Comparison of ENCODE assay signal across 16 cellular contexts in genomic region chr15:66898656-66899402, GRCh38.
DNase-seq lines count a peak whose midpoint lies in the region; ATAC-seq and TF ChIP-seq lines count a peak whose summit lies in the region.
"Had no signal": no experiment of that assay in that cellular context is flagged by ENCODE, and none has a peak within 500 bp of the region (broad histone marks: within the 10 kb centered on the region; RNA-seq: fewer than 3 reads in every experiment).

No MANE protein-coding gene starts in this region.

- no peaks in the 10 kb centered on the region for H3F3A ChIP-seq in GM23338 (replicated peaks; ENCODE audit: low read depth)

- TF ChIP-seq CTCF in GM23338 (conservative IDR thresholded peaks at IDR 0.05; ENCODE audit: low read depth in 2 of 2) (no peak), RWPE2 (IDR thresholded peaks at IDR 0.05; ENCODE audit: poor library complexity, severe bottlenecking) (no peak), brain microvascular endothelial cell (IDR thresholded peaks at IDR 0.05; ENCODE audit: low read depth, low read length, missing control alignments) (no peak)

- H3K27ac Mint-ChIP-seq in GM23338: no peak overlapping the region

- no peaks in the 10 kb centered on the region for H3K4me1 ChIP-seq in GM23338 (ENCODE audit: insufficient read depth)
- H3K4me1 ChIP-seq in RWPE2 (ENCODE audit: insufficient read depth, poor library complexity, severe bottlenecking): peaks cover 7% of the 10 kb centered on the region

- peaks cover 5% of the 10 kb centered on the region for H3K27me3 Mint-ChIP-seq in GM23338 (ENCODE audit: insufficient read depth, low read depth, poor library complexity)

- H3K4me2 ChIP-seq in GM23338: no peak overlapping the region
- H3K4me2 ChIP-seq: PC-9 had no signal

- H4K20me1 ChIP-seq in GM23338 (replicated peaks; ENCODE audit: insufficient read depth): no peaks in the 10 kb centered on the region

- no peak overlapping the region for H3K27ac ChIP-seq in GM23338 (ENCODE audit: low read depth)
- no peak overlapping the region for H3K27ac ChIP-seq in RWPE2 (ENCODE audit: poor library complexity, severe bottlenecking)
- H3K27ac ChIP-seq in brain microvascular endothelial cell: no peak overlapping the region
- H3K27ac ChIP-seq: PC-9 had no signal

- H3K4me3 ChIP-seq in GM23338: no peak overlapping the region
- no peak overlapping the region for H3K4me3 ChIP-seq in RWPE2 (ENCODE audit: severe bottlenecking)
- H3K4me3 ChIP-seq in brain microvascular endothelial cell (ENCODE audit: low read depth, low read length): no peak overlapping the region
- H3K4me3 ChIP-seq: PC-9 had no signal

- H3K27me3 ChIP-seq in GM23338 (ENCODE audit: insufficient read depth): no peaks in the 10 kb centered on the region
- H3K27me3 ChIP-seq in RWPE2 (ENCODE audit: insufficient read depth, poor library complexity, severe bottlenecking): no peaks in the 10 kb centered on the region
- no peaks in the 10 kb centered on the region for H3K27me3 ChIP-seq in brain microvascular endothelial cell (replicated peaks)

- intact Hi-C loops in posterior vena cava (cut with DNase I): no loop called here

- no peaks in the 10 kb centered on the region for H3K36me3 ChIP-seq in GM23338 (ENCODE audit: insufficient read depth)
- H3K36me3 ChIP-seq in RWPE2 (ENCODE audit: low read depth): no peaks in the 10 kb centered on the region
- H3K36me3 ChIP-seq in brain microvascular endothelial cell (replicated peaks): no peaks in the 10 kb centered on the region

- H3K9me3 ChIP-seq in RWPE2 (ENCODE audit: severe bottlenecking): no peaks in the 10 kb centered on the region

- no peak overlapping the region for H3K4me3 Mint-ChIP-seq in GM23338
- H3K4me3 Mint-ChIP-seq: CD4-positive, CD25-positive, alpha-beta regulatory T cell had no signal

- 0 out of 2 replicates have a peak overlapping the region, but pooled peaks have one; percentile 23 for H2AFZ ChIP-seq in GM23338
- H2AFZ ChIP-seq: PC-9 had no signal

- in situ Hi-C loops in brain microvascular endothelial cell (cut with HindIII; ENCODE audit: low pct_ligation_motif_present, low sequenced_read_pairs): no loop called here

- peaks cover 16% of the 10 kb centered on the region for H3K4me1 Mint-ChIP-seq in GM23338

- H3K9me2 ChIP-seq in GM23338 (ENCODE audit: insufficient read depth): peaks cover 6% of the 10 kb centered on the region

- DNase-seq in GM23338 (ENCODE audit: low spot score) (peak; percentile 11), RWPE2 (ENCODE audit: low spot score) (peak; percentile 30), islet precursor cell (peak; percentile 76), posterior vena cava (ENCODE audit: low spot score) (peak; percentile 52), brain microvascular endothelial cell (no peak), Kasumi-1 (lab: John Stamatoyannopoulos, UW) (no peak)
- DNase-seq: Calu3; CD4-positive, CD25-positive, alpha-beta regulatory T cell; NCI-H1436; NCI-H2081 treated with DMSO at 0.1 percent for 48 hours; NCI-H524; NK-92 treated with Interleukin-12 subunit alpha and Interleukin-12 subunit beta, amount 100 ng/mL, for 24 hours; PC-9 had no signal

- H3K79me2 ChIP-seq in GM23338 (replicated peaks; ENCODE audit: insufficient read depth): no peaks in the 10 kb centered on the region

- peaks cover 2% of the 10 kb centered on the region; the same call in 1 of the 3 replicates for H3K9me3 Mint-ChIP-seq in GM23338

- no peaks in the 10 kb centered on the region; the same call in 2 of the 3 replicates for H3K36me3 Mint-ChIP-seq in GM23338 (ENCODE audit: low read depth)
- H3K36me3 Mint-ChIP-seq: CD4-positive, CD25-positive, alpha-beta regulatory T cell had no signal

- ATAC-seq in GM23338 (peak; percentile 44; the same call in 2 of the 3 replicates), RWPE2 (ENCODE audit: low read depth) (no peak), HG03378 (IDR thresholded peaks at IDR 0.05; ENCODE audit: unreplicated experiment) (no peak)
- ATAC-seq: Right ventricle myocardium inferior, SK-N-SH treated with all-trans-retinoic acid at 6 μM for 48 hours had no signal

TF ChIP-seq in GM23338, 12 proteins besides CTCF, POLR2A, EP300 and RAD21 (continues in another document):
- TF ChIP-seq STAT1 (IDR thresholded peaks at IDR 0.05; ENCODE audit: unreplicated experiment): no peak
- TF ChIP-seq EZH2 (IDR thresholded peaks at IDR 0.05; ENCODE audit: low read depth, unreplicated experiment): no peak
- no peak for TF ChIP-seq ETS1 (IDR thresholded peaks at IDR 0.05)
- TF ChIP-seq ZNF462 (CRISPR knock-in tag; IDR thresholded peaks at IDR 0.05): no peak
- no peak for TF ChIP-seq EZH2phosphoT487 (IDR thresholded peaks at IDR 0.05; ENCODE audit: unreplicated experiment)
- TF ChIP-seq CREB1 (CRISPR knock-in tag; IDR thresholded peaks at IDR 0.05; ENCODE audit: low read depth): no peak
- no peak for TF ChIP-seq ZNF114 (CRISPR knock-in tag; IDR thresholded peaks at IDR 0.05)
- no peak for TF ChIP-seq POLR2AphosphoS5 (IDR thresholded peaks at IDR 0.05; ENCODE audit: low read depth)
- TF ChIP-seq JUNB (IDR thresholded peaks at IDR 0.05; ENCODE audit: unreplicated experiment): no peak

Comparison
In these comparisons a context has a peak if more than half of its experiments do, and no peak if none do; other contexts are left out.
1. DNase-seq: peak in GM23338 (single experiment), RWPE2 (single experiment), islet precursor cell (single experiment) and posterior vena cava (single experiment); none in brain microvascular endothelial cell (single experiment) and Kasumi-1 (0 of 2).